18 cellular contexts compared by ENCODE assay signal in the genomic region with DNA sequence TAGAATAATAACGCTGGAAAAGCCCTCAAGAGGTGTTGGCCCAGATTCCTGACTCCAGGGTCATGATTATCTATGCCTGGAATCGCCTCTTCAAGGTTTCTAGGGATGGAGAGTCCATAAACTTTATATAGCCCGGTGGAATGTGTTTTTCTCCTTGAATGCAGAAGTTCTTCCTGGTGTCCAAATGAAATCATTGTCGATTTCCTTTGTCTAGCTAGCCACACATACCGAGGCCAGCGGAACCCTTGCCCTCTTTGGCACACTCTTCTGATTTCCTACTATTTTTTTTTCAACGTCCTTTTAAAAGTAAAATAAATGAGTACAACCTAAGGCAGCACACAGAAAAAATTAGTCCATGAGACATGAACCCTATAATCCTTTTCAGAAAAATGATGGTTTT.
DNase-seq lines count a peak whose midpoint lies in the region; ATAC-seq and TF ChIP-seq lines count a peak whose summit lies in the region.
"Had no signal": no experiment of that assay in that cellular context is flagged by ENCODE, and none has a peak within 500 bp of the region (broad histone marks: within the 10 kb centered on the region; RNA-seq: fewer than 3 reads in every experiment).

No MANE protein-coding gene starts in this region.

- H3K36me3 ChIP-seq in smooth muscle cell (ENCODE audit: low read depth): no peaks in the 10 kb centered on the region

- peak overlapping the region; percentile 86 for H3K27ac ChIP-seq in smooth muscle cell (ENCODE audit: low read depth)
- H3K27ac ChIP-seq: A549 had no signal

- TF ChIP-seq CTCF in smooth muscle cell (IDR thresholded peaks at IDR 0.05; ENCODE audit: borderline replicate concordance, insufficient read depth, poor library complexity, severe bottlenecking): no peak

- H3K9ac ChIP-seq in smooth muscle cell (ENCODE audit: low read depth): no peak overlapping the region

- H3K4me3 ChIP-seq in smooth muscle cell: no peak overlapping the region
- H3K4me3 ChIP-seq: A549 had no signal

- no peaks in the 10 kb centered on the region for H3K79me2 ChIP-seq in smooth muscle cell (ENCODE audit: low read depth)

- ATAC-seq in left lobe of liver: peak; percentile 71
- ATAC-seq in SK-N-SH treated with all-trans-retinoic acid at 6 μM for 48 hours: no peak
- ATAC-seq: A549 had no signal

- no peaks in the 10 kb centered on the region for H3K4me1 ChIP-seq in smooth muscle cell (ENCODE audit: low read depth)
- H3K4me1 ChIP-seq: A549 had no signal

- WGBS in smooth muscle cell (ENCODE audit: low lambda C conversion rate): 93% methylated on average over 7 of the region's 7 CpGs

- H3K9me3 ChIP-seq in smooth muscle cell (replicated peaks; ENCODE audit: low read depth): no peaks in the 10 kb centered on the region
- H3K9me3 ChIP-seq: A549, Caco-2 had no signal

- H3K4me2 ChIP-seq in smooth muscle cell: peak overlapping the region; percentile 50
- H3K4me2 ChIP-seq: A549 had no signal

- no peaks in the 10 kb centered on the region for H3K27me3 ChIP-seq in smooth muscle cell (ENCODE audit: low read depth)

- H3F3A ChIP-seq in smooth muscle cell (ENCODE audit: low read depth): no peaks in the 10 kb centered on the region

- DNase-seq in EH (ENCODE audit: low read depth) (peak; percentile 44), astrocyte of the hippocampus (ENCODE audit: low read depth, low spot score) (peak; percentile 29), left lobe of liver (ENCODE audit: low spot score) (no peak), smooth muscle cell (lab: John Stamatoyannopoulos, UW; ENCODE audit: unreplicated experiment) (no peak)
- no peak for DNase-seq in activated CD4-positive, CD25-positive, alpha-beta regulatory T cell (lab: John Stamatoyannopoulos, UW)
- DNase-seq in activated CD4-positive, alpha-beta T cell treated with anti-CD3 and anti-CD28 coated beads, Interleukin-2, amount 50 U/mL, for 1 hour: no peak
- DNase-seq: Caco-2; CD4-positive, alpha-beta T cell; KBM-7; MV-4-11; NCI-H187; NCI-H2107; NCI-H510A; NCI-H774; OCI-M1; SHP77 had no signal

- H4K20me1 ChIP-seq in smooth muscle cell (ENCODE audit: low read depth): no peaks in the 10 kb centered on the region

- H2AFZ ChIP-seq in smooth muscle cell (ENCODE audit: low read depth): no peak overlapping the region

TF ChIP-seq in SK-N-SH treated with all-trans-retinoic acid at 6 μM for 48 hours, 23 proteins besides CTCF, POLR2A, EP300 and RAD21:
- TF ChIP-seq ZFP30 (CRISPR knock-in tag; IDR thresholded peaks at IDR 0.05) (no peak), GLIS3 (CRISPR knock-in tag; IDR thresholded peaks at IDR 0.05) (no peak), TOX (CRISPR knock-in tag; IDR thresholded peaks at IDR 0.05; ENCODE audit: borderline replicate concordance) (no peak), ZNF565 (CRISPR knock-in tag; conservative IDR thresholded peaks at IDR 0.05; ENCODE audit: low read depth) (no peak)
- TF ChIP-seq, protein P1, sequence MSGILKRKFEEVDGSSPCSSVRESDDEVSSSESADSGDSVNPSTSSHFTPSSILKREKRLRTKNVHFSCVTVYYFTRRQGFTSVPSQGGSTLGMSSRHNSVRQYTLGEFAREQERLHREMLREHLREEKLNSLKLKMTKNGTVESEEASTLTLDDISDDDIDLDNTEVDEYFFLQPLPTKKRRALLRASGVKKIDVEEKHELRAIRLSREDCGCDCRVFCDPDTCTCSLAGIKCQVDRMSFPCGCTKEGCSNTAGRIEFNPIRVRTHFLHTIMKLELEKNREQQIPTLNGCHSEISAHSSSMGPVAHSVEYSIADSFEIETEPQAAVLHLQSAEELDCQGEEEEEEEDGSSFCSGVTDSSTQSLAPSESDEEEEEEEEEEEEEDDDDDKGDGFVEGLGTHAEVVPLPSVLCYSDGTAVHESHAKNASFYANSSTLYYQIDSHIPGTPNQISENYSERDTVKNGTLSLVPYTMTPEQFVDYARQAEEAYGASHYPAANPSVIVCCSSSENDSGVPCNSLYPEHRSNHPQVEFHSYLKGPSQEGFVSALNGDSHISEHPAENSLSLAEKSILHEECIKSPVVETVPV (CRISPR knock-in tag; IDR thresholded peaks at IDR 0.05): no peak
- TF ChIP-seq, protein P2, sequence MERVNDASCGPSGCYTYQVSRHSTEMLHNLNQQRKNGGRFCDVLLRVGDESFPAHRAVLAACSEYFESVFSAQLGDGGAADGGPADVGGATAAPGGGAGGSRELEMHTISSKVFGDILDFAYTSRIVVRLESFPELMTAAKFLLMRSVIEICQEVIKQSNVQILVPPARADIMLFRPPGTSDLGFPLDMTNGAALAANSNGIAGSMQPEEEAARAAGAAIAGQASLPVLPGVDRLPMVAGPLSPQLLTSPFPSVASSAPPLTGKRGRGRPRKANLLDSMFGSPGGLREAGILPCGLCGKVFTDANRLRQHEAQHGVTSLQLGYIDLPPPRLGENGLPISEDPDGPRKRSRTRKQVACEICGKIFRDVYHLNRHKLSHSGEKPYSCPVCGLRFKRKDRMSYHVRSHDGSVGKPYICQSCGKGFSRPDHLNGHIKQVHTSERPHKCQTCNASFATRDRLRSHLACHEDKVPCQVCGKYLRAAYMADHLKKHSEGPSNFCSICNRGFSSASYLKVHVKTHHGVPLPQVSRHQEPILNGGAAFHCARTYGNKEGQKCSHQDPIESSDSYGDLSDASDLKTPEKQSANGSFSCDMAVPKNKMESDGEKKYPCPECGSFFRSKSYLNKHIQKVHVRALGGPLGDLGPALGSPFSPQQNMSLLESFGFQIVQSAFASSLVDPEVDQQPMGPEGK (CRISPR knock-in tag; IDR thresholded peaks at IDR 0.05; ENCODE audit: borderline replicate concordance): no peak
TF ChIP-seq in SK-N-SH treated with all-trans-retinoic acid at 6 μM for 48 hours: peak in this region for 0.

Comparison
In these comparisons a context has a peak if more than half of its experiments do, and no peak if none do; other contexts are left out.
1. DNase-seq: peak in EH (single experiment) and astrocyte of the hippocampus (single experiment); none in left lobe of liver (single experiment), smooth muscle cell (single experiment), activated CD4-positive, CD25-positive, alpha-beta regulatory T cell (0 of 4) and activated CD4-positive, alpha-beta T cell treated with anti-CD3 and anti-CD28 coated beads, Interleukin-2, amount 50 U/mL, for 1 hour (single experiment).